In the genomic region with DNA sequence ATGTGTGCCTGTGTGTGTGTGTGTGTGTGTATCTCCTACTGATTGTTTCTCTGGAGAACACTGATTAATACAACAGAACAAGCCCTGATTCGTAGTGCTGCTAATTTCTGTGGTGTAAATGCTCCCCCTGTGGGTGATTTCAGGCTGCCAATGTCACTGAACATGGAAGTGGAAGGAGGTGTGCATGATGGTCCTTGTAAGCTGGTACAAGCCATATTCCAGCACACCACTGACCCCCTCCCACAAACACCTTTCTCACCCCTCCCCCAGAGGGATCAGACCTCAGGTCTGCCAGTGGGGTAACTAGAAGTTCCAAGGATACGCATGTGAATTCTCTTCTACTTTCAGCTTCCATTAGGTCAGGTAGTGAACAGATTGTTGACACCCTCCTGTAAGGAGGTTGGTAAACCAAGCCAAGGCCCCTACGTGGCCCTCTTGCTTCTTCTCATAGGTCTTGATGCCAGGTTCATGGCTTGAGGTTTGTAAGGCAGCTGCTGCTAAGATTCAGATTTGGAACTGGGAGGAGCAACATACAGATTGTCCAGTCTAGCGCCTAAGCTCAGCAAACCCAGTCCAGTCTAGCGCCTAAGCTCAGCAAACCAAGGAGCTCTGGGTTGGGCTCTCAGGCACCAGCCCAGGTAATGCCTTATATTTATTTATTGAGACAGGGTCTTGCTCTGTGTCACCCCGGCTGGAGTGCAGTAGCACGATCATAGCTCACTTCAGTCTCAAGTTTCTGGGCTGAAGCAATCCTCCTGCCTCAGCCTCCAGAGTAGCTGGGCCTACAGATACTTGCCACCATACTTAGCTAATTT, we compare ENCODE assay signal across 2 cellular contexts.
TF ChIP-seq lines count a peak whose summit lies in the region.

No MANE protein-coding gene starts in this region.

TF ChIP-seq in HepG2, 621 proteins besides CTCF, POLR2A, EP300 and RAD21 (continues in another document):
- no peak for TF ChIP-seq ZNF563 (CRISPR knock-in tag; IDR thresholded peaks at IDR 0.05)
- TF ChIP-seq PAF1 (CRISPR knock-in tag; IDR thresholded peaks at IDR 0.05): peak; percentile 70; the same call in 1 of the 2 replicates
- 0 out of 2 replicates have a peak, but pooled peaks have one; percentile 22 for TF ChIP-seq DR1 (CRISPR knock-in tag; IDR thresholded peaks at IDR 0.05)
- no peak for TF ChIP-seq ZNF460 (CRISPR knock-in tag; IDR thresholded peaks at IDR 0.05; ENCODE audit: borderline replicate concordance)
- 0 out of 2 replicates have a peak, but pooled peaks have one; percentile 11 for TF ChIP-seq GATA4 (IDR thresholded peaks at IDR 0.05; ENCODE audit: borderline replicate concordance, low read depth)
- peak; percentile 22; the same call in 1 of the 2 replicates for TF ChIP-seq SSRP1 (CRISPR knock-in tag; IDR thresholded peaks at IDR 0.05)
- TF ChIP-seq, protein P1, sequence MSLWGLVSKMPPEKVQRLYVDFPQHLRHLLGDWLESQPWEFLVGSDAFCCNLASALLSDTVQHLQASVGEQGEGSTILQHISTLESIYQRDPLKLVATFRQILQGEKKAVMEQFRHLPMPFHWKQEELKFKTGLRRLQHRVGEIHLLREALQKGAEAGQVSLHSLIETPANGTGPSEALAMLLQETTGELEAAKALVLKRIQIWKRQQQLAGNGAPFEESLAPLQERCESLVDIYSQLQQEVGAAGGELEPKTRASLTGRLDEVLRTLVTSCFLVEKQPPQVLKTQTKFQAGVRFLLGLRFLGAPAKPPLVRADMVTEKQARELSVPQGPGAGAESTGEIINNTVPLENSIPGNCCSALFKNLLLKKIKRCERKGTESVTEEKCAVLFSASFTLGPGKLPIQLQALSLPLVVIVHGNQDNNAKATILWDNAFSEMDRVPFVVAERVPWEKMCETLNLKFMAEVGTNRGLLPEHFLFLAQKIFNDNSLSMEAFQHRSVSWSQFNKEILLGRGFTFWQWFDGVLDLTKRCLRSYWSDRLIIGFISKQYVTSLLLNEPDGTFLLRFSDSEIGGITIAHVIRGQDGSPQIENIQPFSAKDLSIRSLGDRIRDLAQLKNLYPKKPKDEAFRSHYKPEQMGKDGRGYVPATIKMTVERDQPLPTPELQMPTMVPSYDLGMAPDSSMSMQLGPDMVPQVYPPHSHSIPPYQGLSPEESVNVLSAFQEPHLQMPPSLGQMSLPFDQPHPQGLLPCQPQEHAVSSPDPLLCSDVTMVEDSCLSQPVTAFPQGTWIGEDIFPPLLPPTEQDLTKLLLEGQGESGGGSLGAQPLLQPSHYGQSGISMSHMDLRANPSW (CRISPR knock-in tag; IDR thresholded peaks at IDR 0.05; ENCODE audit: borderline replicate concordance): no peak
- peak; percentile 60; the same call in 1 of the 2 replicates for TF ChIP-seq ZC3H13 (CRISPR knock-in tag; IDR thresholded peaks at IDR 0.05)
- TF ChIP-seq, protein P2, sequence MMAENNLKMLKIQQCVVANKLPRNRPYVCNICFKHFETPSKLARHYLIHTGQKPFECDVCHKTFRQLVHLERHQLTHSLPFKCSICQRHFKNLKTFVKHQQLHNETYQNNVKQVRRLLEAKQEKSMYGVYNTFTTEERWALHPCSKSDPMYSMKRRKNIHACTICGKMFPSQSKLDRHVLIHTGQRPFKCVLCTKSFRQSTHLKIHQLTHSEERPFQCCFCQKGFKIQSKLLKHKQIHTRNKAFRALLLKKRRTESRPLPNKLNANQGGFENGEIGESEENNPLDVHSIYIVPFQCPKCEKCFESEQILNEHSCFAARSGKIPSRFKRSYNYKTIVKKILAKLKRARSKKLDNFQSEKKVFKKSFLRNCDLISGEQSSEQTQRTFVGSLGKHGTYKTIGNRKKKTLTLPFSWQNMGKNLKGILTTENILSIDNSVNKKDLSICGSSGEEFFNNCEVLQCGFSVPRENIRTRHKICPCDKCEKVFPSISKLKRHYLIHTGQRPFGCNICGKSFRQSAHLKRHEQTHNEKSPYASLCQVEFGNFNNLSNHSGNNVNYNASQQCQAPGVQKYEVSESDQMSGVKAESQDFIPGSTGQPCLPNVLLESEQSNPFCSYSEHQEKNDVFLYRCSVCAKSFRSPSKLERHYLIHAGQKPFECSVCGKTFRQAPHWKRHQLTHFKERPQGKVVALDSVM (CRISPR knock-in tag; IDR thresholded peaks at IDR 0.05): 0 out of 2 replicates have a peak, but pooled peaks have one; percentile 44
- TF ChIP-seq NCOR1 (IDR thresholded peaks at IDR 0.05; ENCODE audit: borderline replicate concordance, low read length): no peak
- peak; percentile 31; the same call in 1 of the 2 replicates for TF ChIP-seq POLR2AphosphoS5 (IDR thresholded peaks at IDR 0.05; ENCODE audit: low read depth, low read length)
- peak; percentile 95 for TF ChIP-seq RBM22 (optimal IDR thresholded peaks at IDR 0.05; ENCODE audit: low read length)
- TF ChIP-seq, protein P3, sequence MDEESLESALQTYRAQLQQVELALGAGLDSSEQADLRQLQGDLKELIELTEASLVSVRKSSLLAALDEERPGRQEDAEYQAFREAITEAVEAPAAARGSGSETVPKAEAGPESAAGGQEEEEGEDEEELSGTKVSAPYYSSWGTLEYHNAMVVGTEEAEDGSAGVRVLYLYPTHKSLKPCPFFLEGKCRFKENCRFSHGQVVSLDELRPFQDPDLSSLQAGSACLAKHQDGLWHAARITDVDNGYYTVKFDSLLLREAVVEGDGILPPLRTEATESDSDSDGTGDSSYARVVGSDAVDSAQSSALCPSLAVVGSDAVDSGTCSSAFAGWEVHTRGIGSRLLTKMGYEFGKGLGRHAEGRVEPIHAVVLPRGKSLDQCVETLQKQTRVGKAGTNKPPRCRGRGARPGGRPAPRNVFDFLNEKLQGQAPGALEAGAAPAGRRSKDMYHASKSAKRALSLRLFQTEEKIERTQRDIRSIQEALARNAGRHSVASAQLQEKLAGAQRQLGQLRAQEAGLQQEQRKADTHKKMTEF (CRISPR knock-in tag; IDR thresholded peaks at IDR 0.05): 0 out of 2 replicates have a peak, but pooled peaks have one; percentile 31
- no peak for TF ChIP-seq NR2F2 (IDR thresholded peaks at IDR 0.05; ENCODE audit: borderline replicate concordance, low read depth)
- no peak; the same call in 1 of the 2 replicates for TF ChIP-seq MBD4 (IDR thresholded peaks at IDR 0.05; ENCODE audit: borderline replicate concordance, low read length)
- no peak for TF ChIP-seq MIER2 (CRISPR knock-in tag; IDR thresholded peaks at IDR 0.05)
- no peak for TF ChIP-seq KAT8 (CRISPR knock-in tag; IDR thresholded peaks at IDR 0.05)
- TF ChIP-seq GZF1 (CRISPR knock-in tag; IDR thresholded peaks at IDR 0.05): no peak
- no peak for TF ChIP-seq NONO (IDR thresholded peaks at IDR 0.05)
- 0 out of 2 replicates have a peak, but pooled peaks have one; percentile 37 for TF ChIP-seq NONO (CRISPR knock-in tag; conservative IDR thresholded peaks at IDR 0.05)
- no peak for TF ChIP-seq NCOA1 (CRISPR knock-in tag; IDR thresholded peaks at IDR 0.05)
- TF ChIP-seq, protein P4, sequence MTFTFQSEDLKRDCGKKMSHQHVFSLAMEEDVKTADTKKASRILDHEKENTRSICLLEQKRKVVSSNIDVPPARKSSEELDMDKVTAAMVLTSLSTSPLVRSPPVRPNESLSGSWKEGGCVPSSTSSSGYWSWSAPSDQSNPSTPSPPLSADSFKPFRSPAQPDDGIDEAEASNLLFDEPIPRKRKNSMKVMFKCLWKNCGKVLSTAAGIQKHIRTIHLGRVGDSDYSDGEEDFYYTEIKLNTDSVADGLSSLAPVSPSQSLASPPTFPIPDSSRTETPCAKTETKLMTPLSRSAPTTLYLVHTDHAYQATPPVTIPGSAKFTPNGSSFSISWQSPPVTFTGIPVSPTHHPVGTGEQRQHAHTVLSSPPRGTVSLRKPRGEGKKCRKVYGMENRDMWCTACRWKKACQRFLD (CRISPR knock-in tag; IDR thresholded peaks at IDR 0.05; ENCODE audit: borderline replicate concordance): no peak

TF ChIP-seq in WTC11, 78 proteins besides CTCF, POLR2A, EP300 and RAD21:
- TF ChIP-seq, protein P5, sequence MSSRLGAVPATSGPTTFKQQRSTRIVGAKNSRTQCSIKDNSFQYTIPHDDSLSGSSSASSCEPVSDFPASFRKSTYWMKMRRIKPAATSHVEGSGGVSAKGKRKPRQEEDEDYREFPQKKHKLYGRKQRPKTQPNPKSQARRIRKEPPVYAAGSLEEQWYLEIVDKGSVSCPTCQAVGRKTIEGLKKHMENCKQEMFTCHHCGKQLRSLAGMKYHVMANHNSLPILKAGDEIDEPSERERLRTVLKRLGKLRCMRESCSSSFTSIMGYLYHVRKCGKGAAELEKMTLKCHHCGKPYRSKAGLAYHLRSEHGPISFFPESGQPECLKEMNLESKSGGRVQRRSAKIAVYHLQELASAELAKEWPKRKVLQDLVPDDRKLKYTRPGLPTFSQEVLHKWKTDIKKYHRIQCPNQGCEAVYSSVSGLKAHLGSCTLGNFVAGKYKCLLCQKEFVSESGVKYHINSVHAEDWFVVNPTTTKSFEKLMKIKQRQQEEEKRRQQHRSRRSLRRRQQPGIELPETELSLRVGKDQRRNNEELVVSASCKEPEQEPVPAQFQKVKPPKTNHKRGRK (CRISPR knock-in tag; IDR thresholded peaks at IDR 0.05; ENCODE audit: borderline replicate concordance): no peak
- TF ChIP-seq JUN (CRISPR knock-in tag; IDR thresholded peaks at IDR 0.05): no peak
- TF ChIP-seq TEAD1 (CRISPR knock-in tag; IDR thresholded peaks at IDR 0.05): no peak
- TF ChIP-seq, protein P6, sequence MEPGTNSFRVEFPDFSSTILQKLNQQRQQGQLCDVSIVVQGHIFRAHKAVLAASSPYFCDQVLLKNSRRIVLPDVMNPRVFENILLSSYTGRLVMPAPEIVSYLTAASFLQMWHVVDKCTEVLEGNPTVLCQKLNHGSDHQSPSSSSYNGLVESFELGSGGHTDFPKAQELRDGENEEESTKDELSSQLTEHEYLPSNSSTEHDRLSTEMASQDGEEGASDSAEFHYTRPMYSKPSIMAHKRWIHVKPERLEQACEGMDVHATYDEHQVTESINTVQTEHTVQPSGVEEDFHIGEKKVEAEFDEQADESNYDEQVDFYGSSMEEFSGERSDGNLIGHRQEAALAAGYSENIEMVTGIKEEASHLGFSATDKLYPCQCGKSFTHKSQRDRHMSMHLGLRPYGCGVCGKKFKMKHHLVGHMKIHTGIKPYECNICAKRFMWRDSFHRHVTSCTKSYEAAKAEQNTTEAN (CRISPR knock-in tag; IDR thresholded peaks at IDR 0.05): no peak
- TF ChIP-seq NR1H2 (CRISPR knock-in tag; IDR thresholded peaks at IDR 0.05): no peak
